23 cellular contexts compared by ENCODE assay signal in the genomic region with DNA sequence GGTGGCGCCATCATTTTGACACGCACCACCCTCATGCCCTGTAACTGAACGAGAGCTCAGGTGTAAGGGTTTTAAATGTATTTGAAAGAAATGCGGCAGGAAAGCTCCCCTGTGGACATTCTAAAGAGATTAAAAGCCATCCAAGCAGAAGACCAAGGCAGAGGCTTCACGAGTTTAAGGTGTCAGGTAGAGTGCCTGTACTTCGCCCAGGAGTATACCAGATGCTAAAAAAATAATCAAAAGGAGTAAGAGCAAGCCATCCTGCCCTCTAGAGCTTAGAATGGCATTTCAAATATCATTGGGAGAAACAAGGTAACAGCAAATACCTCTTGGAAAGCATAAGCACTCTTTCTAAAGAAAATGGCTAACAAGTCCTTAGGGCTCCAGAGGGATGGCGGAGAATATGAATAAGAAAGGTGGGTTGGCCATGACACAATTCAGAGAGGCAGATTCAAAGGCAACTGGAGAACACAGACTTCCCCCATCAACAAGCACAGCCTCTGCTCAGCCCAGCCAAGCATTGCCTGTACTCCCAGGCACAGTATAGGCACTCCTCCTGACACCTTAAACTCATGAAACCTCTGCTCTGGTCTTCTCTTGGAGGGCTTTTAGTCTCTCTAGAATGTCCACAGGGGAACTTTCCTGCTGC.
"Had no signal": no experiment of that assay in that cellular context is flagged by ENCODE, and none has a peak within 500 bp of the region (broad histone marks: within the 10 kb centered on the region; RNA-seq: fewer than 3 reads in every experiment).

No MANE protein-coding gene starts in this region.

- DNase-seq: dorsolateral prefrontal cortex; effector CD8-positive, alpha-beta T cell; foreskin keratinocyte; heart left ventricle; kidney; mesenchymal stem cell; midbrain; naive thymus-derived CD4-positive, alpha-beta T cell; nucleus accumbens; right cardiac atrium; sigmoid colon; stimulated activated CD4-positive, alpha-beta T cell treated with anti-CD3 and anti-CD28 coated beads, Interleukin-2, amount 100 ng/mL, for 24 hours; stimulated activated CD4-positive, alpha-beta T cell treated with anti-CD3 and anti-CD28 coated beads, Interleukin-4, amount 100 ng/mL, for 24 hours; stimulated activated naive CD4-positive, alpha-beta T cell treated with Interleukin-2 at 50 U/mL for 16 hours; stomach; thyroid gland; trophoblast cell had no signal

- ATAC-seq: foreskin keratinocyte; gastroesophageal sphincter; heart left ventricle; left lobe of liver; naive thymus-derived CD4-positive, alpha-beta T cell; right cardiac atrium; stimulated activated effector memory CD8-positive, alpha-beta T cell treated with anti-CD3 and anti-CD28 coated beads, Interleukin-12 subunit alpha, Interleukin-12 subunit beta, amount 100 ng/mL, for 72 hours had no signal

- H3K4me3 ChIP-seq: dorsolateral prefrontal cortex, esophagus muscularis mucosa, gastroesophageal sphincter, heart left ventricle, hepatocyte, prostate gland, sigmoid colon, stomach, thyroid gland had no signal

- H3K4me1 ChIP-seq: esophagus muscularis mucosa, foreskin keratinocyte, gastroesophageal sphincter, heart left ventricle, prostate gland, sigmoid colon, stomach, thyroid gland had no signal

- H3K9me3 ChIP-seq: esophagus muscularis mucosa, gastroesophageal sphincter, heart left ventricle, prostate gland, stomach, thyroid gland had no signal

- H3K79me2 ChIP-seq: hepatocyte had no signal

- H3K4me2 ChIP-seq: hepatocyte had no signal

- H3K27me3 ChIP-seq: esophagus muscularis mucosa, gastroesophageal sphincter, heart left ventricle, hepatocyte, sigmoid colon, stomach, thyroid gland had no signal

- H3K36me3 ChIP-seq: esophagus muscularis mucosa, gastroesophageal sphincter, heart left ventricle, prostate gland, sigmoid colon, stomach, thyroid gland had no signal

- H3K27ac ChIP-seq: dorsolateral prefrontal cortex, esophagus muscularis mucosa, foreskin keratinocyte, gastroesophageal sphincter, heart left ventricle, hepatocyte, prostate gland, sigmoid colon, stomach, thyroid gland had no signal
